ENCODE assay signal across 8 cellular contexts in genomic region chr11:44094260-44094868, GRCh38. TPM values are rescaled to one million over a fixed set of nuclear protein-coding genes. Genes with fewer than 3 reads are reported as not detected.
DNase-seq lines count a peak whose midpoint lies in the region; ATAC-seq and TF ChIP-seq lines count a peak whose summit lies in the region.

No MANE protein-coding gene starts in this region.

- TF ChIP-seq CTCF in AG04449 (IDR thresholded peaks at IDR 0.05; ENCODE audit: insufficient read depth, low read length, missing control alignments) (peak; percentile 73), NB4 (IDR thresholded peaks at IDR 0.05; ENCODE audit: low read depth, low read length) (peak; percentile 61), foreskin keratinocyte (conservative IDR thresholded peaks at IDR 0.05) (peak; percentile 86), osteoblast (IDR thresholded peaks at IDR 0.05; ENCODE audit: extremely low read depth, low read depth, low read length) (peak; percentile 80), transverse colon (IDR thresholded peaks at IDR 0.05) (peak; percentile 69 to 82 (median 74))

- no peak overlapping the region for H3K4me2 ChIP-seq in osteoblast (ENCODE audit: insufficient read depth, low read length)

- POLR2A ChIA-PET in AG04449 (lab: Yijun Ruan, JAX): no interaction called here

- H3K27me3 ChIP-seq in SJSA1 (replicated peaks) (0 out of 2 replicates have a peak, but pooled peaks cover 10% of the 10 kb centered on the region), foreskin keratinocyte (peaks cover 16% of the 10 kb centered on the region), osteoblast (ENCODE audit: insufficient read depth, low read length) (peaks cover 4% of the 10 kb centered on the region), transverse colon (no peaks in the 10 kb centered on the region)

- H3K27ac ChIP-seq in SJSA1 (no peak overlapping the region), foreskin keratinocyte (no peak overlapping the region), osteoblast (ENCODE audit: low read depth, low read length) (no peak overlapping the region), transverse colon (no peak overlapping the region)

- H3K4me1 ChIP-seq in SJSA1 (replicated peaks): peaks cover 14% of the 10 kb centered on the region
- H3K4me1 ChIP-seq in foreskin keratinocyte: peaks cover 16% of the 10 kb centered on the region
- H3K4me1 ChIP-seq in osteoblast (ENCODE audit: insufficient read depth, low read length): peaks cover 15% of the 10 kb centered on the region
- H3K4me1 ChIP-seq in transverse colon: peaks cover 7 to 24% (median 11%) of the 10 kb centered on the region in 4 donors

- peaks cover 28% of the 10 kb centered on the region for H3K79me2 ChIP-seq in osteoblast (ENCODE audit: insufficient read depth, low read length)

- in situ Hi-C loops in transverse colon (cut with MboI; ENCODE audit: low pct_ligation_motif_present in 1 of 4, low pct_unique_long_range_greater_than_20kb in 1 of 4, low sequenced_read_pairs in 3 of 4): loop anchor here in 2 of 4 donors (10.0 to 25.0 kb wide), 2 partner anchors 443 to 450 kb away; no protein-coding TSS in a partner anchor

- no peaks in the 10 kb centered on the region for H3K9me3 ChIP-seq in SJSA1 (replicated peaks)
- no peaks in the 10 kb centered on the region for H3K9me3 ChIP-seq in osteoblast (ENCODE audit: low read depth, low read length)
- H3K9me3 ChIP-seq in transverse colon: no peaks in the 10 kb centered on the region

- DNase-seq in AG04449 (ENCODE audit: low read depth, low spot score): peak; percentile 21
- peak; percentile 81 for DNase-seq in NB4 (ENCODE audit: low read depth)
- peak; percentile 82 to 92 for DNase-seq in SJSA1 (ENCODE audit: low read depth in 1 of 2, low spot score in 2 of 2)
- DNase-seq in activated effector memory CD4-positive, alpha-beta T cell treated with Interleukin-2 at 50 U/mL for 16 hours: peak; percentile 57
- peak in 1 of 2 donors; percentile 63 for DNase-seq in foreskin keratinocyte
- peak; percentile 90 for DNase-seq in osteoblast (ENCODE audit: insufficient read length, low spot score, missing footprints)
- DNase-seq in transverse colon: peak; percentile 87

- H3K4me3 ChIP-seq in AG04449 (ENCODE audit: low read depth, low read length) (no peak overlapping the region), NB4 (ENCODE audit: low read depth, low read length) (no peak overlapping the region), SJSA1 (no peak overlapping the region), osteoblast (ENCODE audit: insufficient read depth, low read length) (no peak overlapping the region), transverse colon (no peak overlapping the region)

- no peak overlapping the region for H2AFZ ChIP-seq in osteoblast (ENCODE audit: low read length)

- WGBS in transverse colon (ENCODE audit: low coverage in 1 of 2), 2 donors: 12 to 23% methylated on average over 4 to 11 of the region's 11 CpGs

- intact Hi-C loops in transverse colon (cut with DNase I; ENCODE audit: low total_unique reads): no loop called here

- no peak for TF ChIP-seq EP300 in transverse colon (IDR thresholded peaks at IDR 0.05; ENCODE audit: low read depth)

- TF ChIP-seq POLR2A in NB4 (IDR thresholded peaks at IDR 0.05; ENCODE audit: extremely low read depth, insufficient read length): no peak
- TF ChIP-seq POLR2A in transverse colon (IDR thresholded peaks at IDR 0.05): no peak

- ATAC-seq in GM19035 (IDR thresholded peaks at IDR 0.05; ENCODE audit: unreplicated experiment): peak; percentile 38
- ATAC-seq in foreskin keratinocyte: peak; percentile 31

- CTCF ChIA-PET in AG04449 (lab: Yijun Ruan, JAX): interaction anchor here (0.7 to 12.0 kb wide), 44 partner anchors 11 to 523 kb away, joined by 3 to 217 read pairs (median 5); partner anchors contain the start of gene ACCS

- peaks cover 10% of the 10 kb centered on the region for H4K20me1 ChIP-seq in osteoblast (ENCODE audit: insufficient read depth, low read length)

- peaks cover 5% of the 10 kb centered on the region for H3K36me3 ChIP-seq in SJSA1
- no peaks in the 10 kb centered on the region for H3K36me3 ChIP-seq in osteoblast (ENCODE audit: insufficient read depth, low read length)
- H3K36me3 ChIP-seq in transverse colon: no peaks in the 10 kb centered on the region

RNA-seq across cellular contexts. Expression of gene EXT2, which starts 1.1 kb away (rescaled TPM):
- total RNA-seq in SJSA1 (2014; rRNA removed; shearing (Covaris generic)): 168 and 202 TPM in 2 replicates
- total RNA-seq in foreskin keratinocyte (91.9 and 105 TPM in 2 replicates), osteoblast (174 and 194 TPM in 2 replicates), transverse colon (10 to 100 TPM; 32.2 to 82.9 (median 59.6) TPM)
- 47.5 and 64.4 TPM in 2 replicates for polyA plus RNA-seq in foreskin keratinocyte

RNA-seq across cellular contexts. Expression of gene ACCS, which starts 28.3 kb away (rescaled TPM):
- 1.9 and 5.3 TPM in 2 replicates for total RNA-seq in SJSA1 (2014; rRNA removed; shearing (Covaris generic))
- 1.8 and 3.6 TPM in 2 replicates for total RNA-seq in foreskin keratinocyte
- polyA plus RNA-seq in foreskin keratinocyte: 1.5 and 2.4 TPM in 2 replicates
- 21.0 and 27.1 TPM in 2 replicates for total RNA-seq in osteoblast
- total RNA-seq in transverse colon: 10 to 100 TPM; 17.6 to 88.3 (median 29.5) TPM

RNA-seq across cellular contexts. Expression of gene ACCSL, which starts 46.6 kb away (rescaled TPM):
- total RNA-seq in SJSA1 (2014; rRNA removed; shearing (Covaris generic)): 0.41 and 0.58 TPM in 2 replicates
- total RNA-seq in foreskin keratinocyte (not detected in 2 replicates), osteoblast (under 0.01 TPM in 1 of 2 replicates, not detected in the other), transverse colon (not detected)
- not detected in 2 replicates for polyA plus RNA-seq in foreskin keratinocyte
